8 cellular contexts compared by ENCODE assay signal in the genomic region with DNA sequence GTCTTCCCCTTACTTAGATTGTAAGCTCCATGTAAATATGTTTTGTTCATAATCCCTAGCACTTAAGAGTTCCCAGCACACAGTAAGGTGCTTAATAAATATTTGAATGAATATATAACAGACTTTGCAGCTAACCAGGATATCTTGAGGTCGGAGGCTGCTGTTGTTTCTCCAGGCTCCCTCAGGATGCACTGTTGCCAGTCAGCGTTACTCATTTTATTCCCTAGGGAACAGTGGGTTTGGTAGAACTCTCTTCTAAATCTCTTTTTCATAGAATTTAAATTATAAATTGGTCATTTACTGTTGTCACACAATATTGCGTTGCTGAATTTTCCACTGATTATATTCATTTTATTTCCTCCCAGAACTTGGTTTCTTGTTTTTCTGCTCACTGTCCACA. TPM values are rescaled to one million over a fixed set of nuclear protein-coding genes. Genes with fewer than 3 reads are reported as not detected.
A peak's percentile ranks its signal among the peaks of the same experiment; 100 is the strongest.
DNase-seq lines count a peak whose midpoint lies in the region; ATAC-seq and TF ChIP-seq lines count a peak whose summit lies in the region.

No MANE protein-coding gene starts in this region.

- peak overlapping the region; percentile 99 for H3K27ac ChIP-seq in AG04450 (ENCODE audit: low read depth, low read length)
- peak overlapping the region; percentile 97; the same call in 1 of the 2 replicates for H3K27ac ChIP-seq in HUES6 (ENCODE audit: low read depth, low read length)
- H3K27ac ChIP-seq in breast epithelium: peak overlapping the region; percentile 98 to 100
- peak overlapping the region; percentile 99 for H3K27ac ChIP-seq in muscle layer of colon (ENCODE audit: low read depth, low read length)

- TF ChIP-seq POLR2A in breast epithelium (IDR thresholded peaks at IDR 0.05): no peak

- H3K27me3 ChIP-seq in AG04450 (ENCODE audit: control insufficient read depth, insufficient read depth, low read length): no peaks in the 10 kb centered on the region
- no peaks in the 10 kb centered on the region for H3K27me3 ChIP-seq in HUES6 (ENCODE audit: control insufficient read depth, insufficient read depth, low read length)
- no peaks in the 10 kb centered on the region for H3K27me3 ChIP-seq in breast epithelium
- no peaks in the 10 kb centered on the region for H3K27me3 ChIP-seq in muscle layer of colon (ENCODE audit: control insufficient read depth in 1 of 2, insufficient read depth in 2 of 2, low read length in 2 of 2)

- POLR2A ChIA-PET in AG04450 (lab: Yijun Ruan, JAX): interaction anchor here (0.8 to 2.0 kb wide), 5 partner anchors 10 to 55 kb away, joined by 3 to 16 read pairs (median 4); a partner anchor contains a TSS

- H3K9me3 ChIP-seq in AG04450 (ENCODE audit: control insufficient read depth, insufficient read depth, low read length) (peaks cover 3% of the 10 kb centered on the region; the same call in 1 of the 2 replicates), HUES6 (ENCODE audit: control insufficient read depth, insufficient read depth, low read depth, low read length) (no peaks in the 10 kb centered on the region), breast epithelium (no peaks in the 10 kb centered on the region), muscle layer of colon (ENCODE audit: low read length) (no peaks in the 10 kb centered on the region)

- no peak for ATAC-seq in GM18867 (IDR thresholded peaks at IDR 0.05; ENCODE audit: unreplicated experiment)
- no peak for ATAC-seq in HG02970 (IDR thresholded peaks at IDR 0.05; ENCODE audit: low FRiP score, unreplicated experiment)

- intact Hi-C loops in breast epithelium (cut with DNase I; ENCODE audit: low total_unique reads): no loop called here

- H3K9ac ChIP-seq in HUES6 (ENCODE audit: low read length) (peak overlapping the region; percentile 99), muscle layer of colon (ENCODE audit: low read length) (no peak overlapping the region)

- no peak for DNase-seq in AG04450 (ENCODE audit: low read depth, low spot score)
- no peak for DNase-seq in breast epithelium (ENCODE audit: low spot score in 2 of 2)
- no peak for DNase-seq in activated CD8-positive, alpha-beta memory T cell treated with anti-CD3 and anti-CD28 coated beads, Interleukin-2, amount 50 U/mL, for 48 hours
- no peak for DNase-seq in NCI-H226

- CTCF ChIA-PET in AG04450 (lab: Charles Lee): interaction anchor here (1.6 kb wide), 1 partner anchor 193 kb away, joined by 5 read pairs; no protein-coding TSS in a partner anchor

- H3K4me3 ChIP-seq in AG04450 (ENCODE audit: low read depth, low read length): peak overlapping the region; percentile 82
- H3K4me3 ChIP-seq in HUES6 (ENCODE audit: low read depth, low read length): peak overlapping the region; percentile 100
- peak overlapping the region; percentile 79 to 99 (median 88) for H3K4me3 ChIP-seq in breast epithelium
- peak overlapping the region in 1 of 2 donors; percentile 48 for H3K4me3 ChIP-seq in muscle layer of colon (ENCODE audit: low read depth in 1 of 2, low read length in 2 of 2)

- H3K4me1 ChIP-seq in HUES6 (ENCODE audit: control insufficient read depth, insufficient read depth, low read length) (peaks cover 13% of the 10 kb centered on the region), breast epithelium (no peaks in the 10 kb centered on the region), muscle layer of colon (ENCODE audit: insufficient read depth, low read length) (peaks cover 29% of the 10 kb centered on the region)

- no peak for TF ChIP-seq CTCF in AG04450 (IDR thresholded peaks at IDR 0.05; ENCODE audit: low read depth, low read length)
- no peak for TF ChIP-seq CTCF in breast epithelium (IDR thresholded peaks at IDR 0.05)

- H3K36me3 ChIP-seq in HUES6 (ENCODE audit: control insufficient read depth, insufficient read depth, low read length) (peaks cover 26% of the 10 kb centered on the region), breast epithelium (no peaks in the 10 kb centered on the region), muscle layer of colon (ENCODE audit: insufficient read depth, low read length) (peaks cover 10% of the 10 kb centered on the region)

RNA-seq across cellular contexts. Expression of a gene that starts 1.0 kb away (rescaled TPM):
- 202 and 251 TPM in 2 replicates for polyA plus RNA-seq in AG04450 (2011; rRNA removed)
- polyA minus RNA-seq in AG04450 (2011; rRNA and poly(A)+ RNA removed): 348 and 427 TPM in 2 replicates
- 100 to 1,000 TPM; 148 to 198 (median 167) TPM for total RNA-seq in breast epithelium

RNA-seq across cellular contexts. Expression of a gene that starts 54.9 kb away (rescaled TPM):
- polyA plus RNA-seq in AG04450 (2011; rRNA removed): 30.2 and 30.5 TPM in 2 replicates
- polyA minus RNA-seq in AG04450 (2011; rRNA and poly(A)+ RNA removed): 51.2 and 60.0 TPM in 2 replicates
- total RNA-seq in breast epithelium: 10 to 100 TPM; 22.6 to 41.0 (median 31.5) TPM
